In genomic region chr12:64714551-64714968, GRCh38 we compare ENCODE assay signal across 10 cellular contexts. TPM values are rescaled to one million over a fixed set of nuclear protein-coding genes. Genes with fewer than 3 reads are reported as not detected.
DNase-seq lines count a peak whose midpoint lies in the region; ATAC-seq, FAIRE-seq and TF ChIP-seq lines count a peak whose summit lies in the region.
"Had no signal": no experiment of that assay in that cellular context is flagged by ENCODE, and none has a peak within 500 bp of the region (broad histone marks: within the 10 kb centered on the region; RNA-seq: fewer than 3 reads in every experiment).

No MANE protein-coding gene starts in this region.

- H3K36me3 ChIP-seq in CD4-positive, alpha-beta memory T cell (ENCODE audit: insufficient read depth, low read length): no peaks in the 10 kb centered on the region
- peaks cover 6% of the 10 kb centered on the region for H3K36me3 ChIP-seq in smooth muscle cell (ENCODE audit: low read depth)

- H3K9me3 Mint-ChIP-seq in CD4-positive, alpha-beta memory T cell: no peaks in the 10 kb centered on the region
- H3K9me3 Mint-ChIP-seq in activated CD4-positive, alpha-beta memory T cell treated with anti-CD3 and anti-CD28 coated beads for 36 hours: no peaks in the 10 kb centered on the region
- H3K9me3 Mint-ChIP-seq: activated naive CD4-positive, alpha-beta T cell treated with anti-CD3 and anti-CD28 coated beads for 36 hours had no signal

- H3K27ac Mint-ChIP-seq in CD4-positive, alpha-beta memory T cell: peak overlapping the region in 6 of 7 donors; percentile 11 to 72 (median 54)
- H3K27ac Mint-ChIP-seq in activated CD4-positive, alpha-beta memory T cell treated with anti-CD3 and anti-CD28 coated beads for 36 hours: peak overlapping the region; percentile 66
- H3K27ac Mint-ChIP-seq: activated naive CD4-positive, alpha-beta T cell treated with anti-CD3 and anti-CD28 coated beads for 36 hours had no signal

- H3K27ac ChIP-seq in CD4-positive, alpha-beta memory T cell (ENCODE audit: low read depth, low read length): no peak overlapping the region
- no peak overlapping the region for H3K27ac ChIP-seq in smooth muscle cell (ENCODE audit: low read depth)

- no peak overlapping the region for H3K4me2 ChIP-seq in smooth muscle cell

- peaks cover 16 to 35% (median 27%) of the 10 kb centered on the region in 4 donors for H3K4me1 Mint-ChIP-seq in CD4-positive, alpha-beta memory T cell
- H3K4me1 Mint-ChIP-seq in activated CD4-positive, alpha-beta memory T cell treated with anti-CD3 and anti-CD28 coated beads for 36 hours (ENCODE audit: low read depth): peaks cover 24% of the 10 kb centered on the region

- no peaks in the 10 kb centered on the region for H3F3A ChIP-seq in smooth muscle cell (ENCODE audit: low read depth)

- 90% methylated on average over 5 of the region's 5 CpGs for WGBS in smooth muscle cell (ENCODE audit: low lambda C conversion rate)

- FAIRE-seq in GM19239 (lab: Jason Lieb, UNC): peak; percentile 80
- FAIRE-seq: RCC 7860 had no signal

- H3K4me1 ChIP-seq in CD4-positive, alpha-beta memory T cell (ENCODE audit: insufficient read depth, low read length): peaks cover 7% of the 10 kb centered on the region
- H3K4me1 ChIP-seq in smooth muscle cell (ENCODE audit: low read depth): no peaks in the 10 kb centered on the region

- peak overlapping the region in 2 of 8 donors; percentile 18 to 30 for H3K4me3 Mint-ChIP-seq in CD4-positive, alpha-beta memory T cell
- no peak overlapping the region for H3K4me3 Mint-ChIP-seq in activated CD4-positive, alpha-beta memory T cell treated with anti-CD3 and anti-CD28 coated beads for 36 hours
- H3K4me3 Mint-ChIP-seq: activated naive CD4-positive, alpha-beta T cell treated with anti-CD3 and anti-CD28 coated beads for 36 hours had no signal

- CTCF ChIA-PET in CD4-positive, alpha-beta memory T cell (lab: Charles Lee; ENCODE audit: partially characterized antibody): no interaction called here
- CTCF ChIA-PET in activated CD4-positive, alpha-beta memory T cell treated with anti-CD3 and anti-CD28 coated beads for 36 hours (lab: Charles Lee): interaction anchor here (1.0 to 1.1 kb wide), 2 partner anchors 17 to 165 kb away, joined by 3 to 5 read pairs; no protein-coding TSS in a partner anchor

- H4K20me1 ChIP-seq in smooth muscle cell (ENCODE audit: low read depth): no peaks in the 10 kb centered on the region

- no peaks in the 10 kb centered on the region for H3K9me3 ChIP-seq in CD4-positive, alpha-beta memory T cell (ENCODE audit: control insufficient read depth in 1 of 2, low read length in 2 of 2)
- H3K9me3 ChIP-seq in smooth muscle cell (replicated peaks; ENCODE audit: low read depth): no peaks in the 10 kb centered on the region

- peak in 2 of 5 donors; percentile 30 to 45 for DNase-seq in CD4-positive, alpha-beta memory T cell
- DNase-seq in GM19239 (ENCODE audit: insufficient read length, low spot score) (no peak), smooth muscle cell (lab: John Stamatoyannopoulos, UW; ENCODE audit: unreplicated experiment) (no peak), NCI-H1436 (lab: John Stamatoyannopoulos, UW) (no peak), NCI-H748 (lab: John Stamatoyannopoulos, UW; ENCODE audit: unreplicated experiment) (no peak), NCI-H1092 (lab: John Stamatoyannopoulos, UW) (no peak)
- DNase-seq in activated CD4-positive, alpha-beta memory T cell treated with anti-CD3 and anti-CD28 coated beads for 36 hours: peak; percentile 54
- DNase-seq: activated naive CD4-positive, alpha-beta T cell treated with anti-CD3 and anti-CD28 coated beads for 36 hours had no signal

- no peak overlapping the region for H3K9ac ChIP-seq in smooth muscle cell (ENCODE audit: low read depth)

- no peaks in the 10 kb centered on the region for H3K27me3 Mint-ChIP-seq in CD4-positive, alpha-beta memory T cell
- H3K27me3 Mint-ChIP-seq in activated CD4-positive, alpha-beta memory T cell treated with anti-CD3 and anti-CD28 coated beads for 36 hours: no peaks in the 10 kb centered on the region

- H3K27me3 ChIP-seq in CD4-positive, alpha-beta memory T cell (ENCODE audit: insufficient read depth, low read length): no peaks in the 10 kb centered on the region
- no peaks in the 10 kb centered on the region for H3K27me3 ChIP-seq in smooth muscle cell (ENCODE audit: low read depth)

- no peak overlapping the region for H3K4me3 ChIP-seq in CD4-positive, alpha-beta memory T cell (ENCODE audit: low read length in 2 of 2)
- no peak overlapping the region for H3K4me3 ChIP-seq in smooth muscle cell

- no peak overlapping the region for H2AFZ ChIP-seq in smooth muscle cell (ENCODE audit: low read depth)

- intact Hi-C loops in CD4-positive, alpha-beta memory T cell (cut with micrococcal nuclease): no loop called here
- intact Hi-C loops in activated CD4-positive, alpha-beta memory T cell treated with anti-CD3 and anti-CD28 coated beads for 36 hours (cut with micrococcal nuclease): no loop called here

- TF ChIP-seq CTCF in smooth muscle cell (IDR thresholded peaks at IDR 0.05; ENCODE audit: borderline replicate concordance, insufficient read depth, poor library complexity, severe bottlenecking): no peak

- POLR2A ChIA-PET in CD4-positive, alpha-beta memory T cell (lab: Charles Lee; ENCODE audit: partially characterized antibody): no interaction called here
- POLR2A ChIA-PET in activated CD4-positive, alpha-beta memory T cell treated with anti-CD3 and anti-CD28 coated beads for 36 hours (lab: Charles Lee): no interaction called here

- no peaks in the 10 kb centered on the region for H3K79me2 ChIP-seq in smooth muscle cell (ENCODE audit: low read depth)

- peaks cover 51 to 70% of the 10 kb centered on the region in 2 donors for H3K36me3 Mint-ChIP-seq in CD4-positive, alpha-beta memory T cell
- H3K36me3 Mint-ChIP-seq in activated CD4-positive, alpha-beta memory T cell treated with anti-CD3 and anti-CD28 coated beads for 36 hours: peaks cover 32% of the 10 kb centered on the region

- peak; percentile 64 for ATAC-seq in HG02981 (IDR thresholded peaks at IDR 0.05; ENCODE audit: unreplicated experiment)

RNA-seq across cellular contexts. Expression of gene GNS, which starts 44.6 kb away (rescaled TPM):
- total RNA-seq in CD4-positive, alpha-beta memory T cell: 10 to 100 TPM; 34.2 to 35.0 TPM
- polyA plus RNA-seq in CD4-positive, alpha-beta memory T cell: 10 to 100 TPM; 36.8 to 77.0 TPM
- 10 to 100 TPM; 21.2 to 23.1 TPM for total RNA-seq in activated CD4-positive, alpha-beta memory T cell treated with anti-CD3 and anti-CD28 coated beads for 36 hours
- 61.8 and 64.9 TPM in 2 replicates for total RNA-seq in smooth muscle cell
- 31.1 and 36.4 TPM in 2 replicates for polyA plus RNA-seq in smooth muscle cell
